In the genomic region with DNA sequence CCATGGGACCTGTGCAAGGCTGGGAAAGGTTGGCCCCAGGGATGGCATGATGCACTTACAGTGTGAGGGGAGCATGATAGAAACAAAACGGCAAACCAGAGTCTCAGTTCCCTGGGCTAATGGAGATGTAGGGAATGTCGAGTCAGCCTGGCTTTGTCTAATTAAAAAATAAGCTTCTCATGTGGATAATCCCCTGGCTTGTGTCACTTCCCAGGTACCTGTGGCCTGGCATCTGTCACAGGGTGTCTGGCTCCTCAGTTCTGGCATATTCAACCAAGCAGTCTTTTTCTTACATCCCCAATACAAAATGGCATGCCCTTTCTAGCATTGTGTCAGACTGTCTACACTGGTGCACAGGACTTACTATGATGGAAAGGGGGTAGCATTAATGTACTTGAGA, we compare ENCODE assay signal across 29 cellular contexts.
"Had no signal": no experiment of that assay in that cellular context is flagged by ENCODE, and none has a peak within 500 bp of the region (broad histone marks: within the 10 kb centered on the region; RNA-seq: fewer than 3 reads in every experiment).

No MANE protein-coding gene starts in this region.

- DNase-seq: hippocampal formation; immature natural killer cell; kidney; left colon; left lung; lower lobe of right lung; mammary epithelial cell; mesenchymal stem cell; naive thymus-derived CD8-positive, alpha-beta T cell; nucleus accumbens; pancreas; posterior cingulate gyrus; retina; right cardiac atrium; stimulated activated CD4-positive, alpha-beta T cell treated with anti-CD3 and anti-CD28 coated beads, Interleukin-12 subunit alpha, Interleukin-12 subunit beta, amount 100 ng/mL, for 4 hours; stimulated activated CD4-positive, alpha-beta T cell treated with anti-CD3 and anti-CD28 coated beads, Interleukin-15, amount 100 ng/mL, for 24 hours; stimulated activated CD4-positive, alpha-beta T cell treated with anti-CD3 and anti-CD28 coated beads, Interleukin-2, amount 100 ng/mL, for 24 hours; stimulated activated CD4-positive, alpha-beta T cell treated with anti-CD3 and anti-CD28 coated beads, Interleukin-4, amount 100 ng/mL, for 24 hours; stimulated activated naive CD4-positive, alpha-beta T cell; tibial artery; trophoblast cell; upper lobe of right lung; uterus had no signal

- H3K27me3 ChIP-seq: left lung, pancreas, suprapubic skin, tibial artery, upper lobe of right lung, uterus had no signal

- H3K9me3 ChIP-seq: left lung, lower lobe of right lung, pancreas, prostate gland, suprapubic skin, thoracic aorta, tibial artery, upper lobe of right lung, uterus had no signal

- ATAC-seq: left colon; left lung; lower lobe of right lung; naive thymus-derived CD8-positive, alpha-beta T cell; pancreas; right cardiac atrium; sciatic nerve; stimulated activated effector memory CD8-positive, alpha-beta T cell treated with anti-CD3 and anti-CD28 coated beads, Interleukin-12 subunit alpha, Interleukin-12 subunit beta, amount 100 ng/mL, for 72 hours; upper lobe of right lung had no signal

- H3K4me3 ChIP-seq: left lung, lower lobe of right lung, pancreas, prostate gland, skin epidermis, suprapubic skin, thoracic aorta, tibial artery, upper lobe of right lung, uterus had no signal

- H3K36me3 ChIP-seq: left lung, lower lobe of right lung, pancreas, prostate gland, suprapubic skin, thoracic aorta, tibial artery, upper lobe of right lung, uterus had no signal

- H3K27ac ChIP-seq: left lung, lower lobe of right lung, pancreas, prostate gland, skin epidermis, suprapubic skin, thoracic aorta, tibial artery, upper lobe of right lung, uterus had no signal
